In the genomic region with DNA sequence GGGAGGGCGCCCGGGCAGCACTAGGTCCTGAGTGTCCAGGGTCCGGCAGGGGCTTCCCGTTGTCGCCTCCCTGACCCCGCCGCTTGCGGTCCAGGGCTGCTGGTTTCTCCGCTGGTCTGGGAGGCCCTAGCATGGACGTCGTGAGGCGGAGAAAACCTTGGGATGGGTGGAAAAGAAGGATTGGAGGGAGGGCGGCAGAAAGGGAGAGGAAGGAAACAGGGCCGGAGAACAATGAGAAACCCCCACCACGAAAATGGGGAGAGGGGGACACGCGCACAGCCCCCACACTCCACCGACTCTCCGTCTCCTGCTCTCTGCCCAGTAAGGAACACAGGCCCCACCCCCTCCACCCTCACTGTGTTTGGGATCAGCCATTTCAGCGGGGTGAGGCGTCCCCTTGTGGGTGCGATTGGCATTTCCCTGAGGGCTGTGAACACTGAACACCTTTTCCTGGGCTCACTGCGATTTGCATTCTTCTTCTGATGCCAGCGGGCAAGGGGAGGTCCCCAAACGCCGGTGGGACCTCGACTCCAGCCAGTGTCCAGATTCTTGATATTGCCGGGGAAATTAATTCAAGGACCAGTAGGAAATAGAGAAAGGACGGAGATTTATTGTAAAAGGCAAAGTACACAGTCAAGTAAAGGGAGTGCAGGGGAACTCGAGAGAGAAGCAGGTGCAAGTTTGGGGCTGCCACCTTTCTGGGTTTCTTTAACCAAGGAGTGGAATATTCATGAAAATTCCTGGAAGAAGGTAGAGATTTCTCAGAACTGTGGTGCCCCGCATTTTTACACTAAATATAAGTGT, we compare ENCODE assay signal across 9 cellular contexts. TPM values are rescaled to one million over a fixed set of nuclear protein-coding genes. Genes with fewer than 3 reads are reported as not detected.
DNase-seq lines count a peak whose midpoint lies in the region; ATAC-seq and TF ChIP-seq lines count a peak whose summit lies in the region.
"Had no signal": no experiment of that assay in that cellular context is flagged by ENCODE, and none has a peak within 500 bp of the region (broad histone marks: within the 10 kb centered on the region; RNA-seq: fewer than 3 reads in every experiment).

No MANE protein-coding gene starts in this region.

- H3K4me3 ChIP-seq in CD8-positive, alpha-beta memory T cell (ENCODE audit: low read length), result peak overlapping the region; percentile 19
- H3K4me3 ChIP-seq in duodenal mucosa (ENCODE audit: low read depth in 1 of 2, low read length in 2 of 2) (peak overlapping the region; percentile 66 to 72), lower lobe of right lung (peak overlapping the region; percentile 61)

- CTCF ChIA-PET in CD8-positive, alpha-beta memory T cell (lab: Charles Lee), result interaction anchor here (0.9 to 1.2 kb wide), 2 partner anchors 10 to 86 kb away, joined by 3 read pairs; no protein-coding TSS in a partner anchor

- peak overlapping the region in 1 of 7 donors; percentile 6 for H3K4me3 Mint-ChIP-seq in CD8-positive, alpha-beta memory T cell
- H3K4me3 Mint-ChIP-seq in HFFc6, result peak overlapping the region; percentile 88

- peaks cover 79 to 91% of the 10 kb centered on the region in 2 donors for H3K27me3 Mint-ChIP-seq in CD8-positive, alpha-beta memory T cell
- H3K27me3 Mint-ChIP-seq in HFFc6 (ENCODE audit: insufficient read depth), result peaks cover 30% of the 10 kb centered on the region

- peaks cover 25 to 37% (median 26%) of the 10 kb centered on the region in 3 donors for H3K4me1 Mint-ChIP-seq in CD8-positive, alpha-beta memory T cell
- H3K4me1 Mint-ChIP-seq in HFFc6 (ENCODE audit: low read depth), result peaks cover 20% of the 10 kb centered on the region

- peak overlapping the region; percentile 37 to 60 for H3K9ac ChIP-seq in duodenal mucosa (ENCODE audit: low read depth in 1 of 2, low read length in 2 of 2)

- intact Hi-C loops in lower lobe of right lung (cut with DNase I), result loop anchor here (10.0 kb wide), 1 partner anchor 91 kb away; no protein-coding TSS in a partner anchor

- peak; percentile 39 to 79 (median 56) for DNase-seq in CD8-positive, alpha-beta memory T cell
- DNase-seq in HFFc6 (peak; percentile 66), NCI-H460 (ENCODE audit: extremely low read depth, low read depth) (peak; percentile 75), lower lobe of right lung (peak; percentile 90)
- peak; percentile 72 for DNase-seq in activated CD4-positive, alpha-beta T cell treated with anti-CD3 and anti-CD28 coated beads, Interleukin-2, amount 50 U/mL, for 1 hour
- peak; percentile 70 for DNase-seq in stimulated activated CD4-positive, alpha-beta T cell treated with anti-CD3 and anti-CD28 coated beads, Interleukin-4, amount 100 ng/mL, for 4 hours

- peaks cover 0 to 2% (median 0%) of the 10 kb centered on the region in 5 donors for H3K9me3 Mint-ChIP-seq in CD8-positive, alpha-beta memory T cell
- H3K9me3 Mint-ChIP-seq in HFFc6, result no peaks in the 10 kb centered on the region

- POLR2A ChIA-PET in CD8-positive, alpha-beta memory T cell (lab: Charles Lee), result no interaction called here

- H3K9me3 ChIP-seq in CD8-positive, alpha-beta memory T cell (ENCODE audit: low read length), result no peaks in the 10 kb centered on the region
- H3K9me3 ChIP-seq in duodenal mucosa (ENCODE audit: control insufficient read depth in 1 of 2, low read length in 2 of 2) (no peaks in the 10 kb centered on the region), lower lobe of right lung (no peaks in the 10 kb centered on the region)

- peaks cover 20% of the 10 kb centered on the region for H3K4me1 ChIP-seq in CD8-positive, alpha-beta memory T cell (ENCODE audit: insufficient read depth, low read length)
- H3K4me1 ChIP-seq in duodenal mucosa (ENCODE audit: control insufficient read depth in 1 of 2, insufficient read depth in 2 of 2, low read length in 2 of 2) (peaks cover 7 to 22% of the 10 kb centered on the region in 2 donors), lower lobe of right lung (peaks cover 22% of the 10 kb centered on the region)

- ATAC-seq in lower lobe of right lung (peak; percentile 93 to 94), GM19397 (IDR thresholded peaks at IDR 0.05; ENCODE audit: unreplicated experiment) (no peak)

- H3K27ac ChIP-seq in CD8-positive, alpha-beta memory T cell (ENCODE audit: low read depth, low read length), result no peak overlapping the region
- H3K27ac ChIP-seq in duodenal mucosa (ENCODE audit: low read depth, low read length) (no peak overlapping the region), lower lobe of right lung (peak overlapping the region; percentile 71)

- peaks cover 55% of the 10 kb centered on the region for H3K27me3 ChIP-seq in CD8-positive, alpha-beta memory T cell (ENCODE audit: insufficient read depth, low read length, poor library complexity, severe bottlenecking)
- H3K27me3 ChIP-seq in duodenal mucosa (ENCODE audit: control insufficient read depth in 1 of 2, insufficient read depth in 2 of 2, low read length in 2 of 2) (peaks cover 21 to 31% of the 10 kb centered on the region in 2 donors), lower lobe of right lung (ENCODE audit: low read depth) (peaks cover 25% of the 10 kb centered on the region)

- TF ChIP-seq CTCF in HFFc6 (IDR thresholded peaks at IDR 0.05), result peak; percentile 89
- TF ChIP-seq CTCF in lower lobe of right lung (IDR thresholded peaks at IDR 0.05), result peak; percentile 82

- peak overlapping the region in 2 of 8 donors; percentile 15 to 82 for H3K27ac Mint-ChIP-seq in CD8-positive, alpha-beta memory T cell
- H3K27ac Mint-ChIP-seq in HFFc6, result peak overlapping the region; percentile 75

- no peaks in the 10 kb centered on the region for H3K36me3 Mint-ChIP-seq in CD8-positive, alpha-beta memory T cell
- no peaks in the 10 kb centered on the region for H3K36me3 Mint-ChIP-seq in HFFc6 (ENCODE audit: low read depth)

- H3K36me3 ChIP-seq in CD8-positive, alpha-beta memory T cell (ENCODE audit: insufficient read depth, low read length), result no peaks in the 10 kb centered on the region
- H3K36me3 ChIP-seq in duodenal mucosa (ENCODE audit: control insufficient read depth in 1 of 2, insufficient read depth in 2 of 2, low read length in 2 of 2) (no peaks in the 10 kb centered on the region), lower lobe of right lung (no peaks in the 10 kb centered on the region)

RNA-seq across cellular contexts. Expression of gene RAET1G, which starts 3.3 kb away (rescaled TPM):
- not detected for total RNA-seq in CD8-positive, alpha-beta memory T cell
- polyA plus RNA-seq in CD8-positive, alpha-beta memory T cell, result not detected
- 1 to 10 TPM in 2 of 6 experiments, under 1 TPM in 4; 0.64 to 1.1 (median 0.83) TPM for total RNA-seq in HFFc6 (2021; fragmentation: NEBNext Ultra II Directional; extraction: Animal tissue kit (Norgen Biotek cat#: 25700))
- total RNA-seq in NCI-H460 (2014; rRNA removed; shearing (Covaris generic)), result 1.1 and 1.2 TPM in 2 replicates
- polyA plus RNA-seq in NCI-H460 (2014; cell fraction: nucleus; rRNA removed), result 0.38 and 4.1 TPM in 2 replicates
- 0.83 TPM for total RNA-seq in lower lobe of right lung
- total RNA-seq: activated CD8-positive, alpha-beta memory T cell treated with anti-CD3 and anti-CD28 coated beads for 36 hours had no signal

RNA-seq across cellular contexts. Expression of gene ULBP2, which starts 15.6 kb away (rescaled TPM):
- under 1 TPM; 0.48 to 0.51 TPM for total RNA-seq in CD8-positive, alpha-beta memory T cell
- polyA plus RNA-seq in CD8-positive, alpha-beta memory T cell, result 0.68 TPM
- 10 to 100 TPM; 16.2 to 23.2 (median 19.4) TPM for total RNA-seq in HFFc6 (2021; fragmentation: NEBNext Ultra II Directional; extraction: Animal tissue kit (Norgen Biotek cat#: 25700))
- total RNA-seq in NCI-H460 (2014; rRNA removed; shearing (Covaris generic)), result 3.8 and 4.5 TPM in 2 replicates
- polyA plus RNA-seq in NCI-H460 (2014; cell fraction: nucleus; rRNA removed), result 2.0 and 7.5 TPM in 2 replicates
- total RNA-seq in lower lobe of right lung, result 2.2 TPM

RNA-seq across cellular contexts. Expression of gene RAET1E, which starts 28.3 kb away (rescaled TPM):
- total RNA-seq in CD8-positive, alpha-beta memory T cell, result not detected
- polyA plus RNA-seq in CD8-positive, alpha-beta memory T cell, result not detected
- total RNA-seq in HFFc6 (2021; fragmentation: NEBNext Ultra II Directional; extraction: Animal tissue kit (Norgen Biotek cat#: 25700)), result under 1 TPM in 5 of 6 experiments, not detected in 1; 0.14 to 0.41 (median 0.26) TPM
- total RNA-seq in NCI-H460 (2014; rRNA removed; shearing (Covaris generic)), result 9.7 and 9.9 TPM in 2 replicates
- 7.6 and 14.2 TPM in 2 replicates for polyA plus RNA-seq in NCI-H460 (2014; cell fraction: nucleus; rRNA removed)
- total RNA-seq in lower lobe of right lung, result not detected
- total RNA-seq: activated CD8-positive, alpha-beta memory T cell treated with anti-CD3 and anti-CD28 coated beads for 36 hours had no signal

RNA-seq across cellular contexts. Expression of gene ULBP1, which starts 37.6 kb away (rescaled TPM):
- total RNA-seq in CD8-positive, alpha-beta memory T cell, result under 1 TPM; 0.60 to 0.74 TPM
- not detected for polyA plus RNA-seq in CD8-positive, alpha-beta memory T cell
- 10 to 100 TPM in 2 of 6 experiments, 1 to 10 TPM in 4; 8.6 to 12.7 (median 9.8) TPM for total RNA-seq in HFFc6 (2021; fragmentation: NEBNext Ultra II Directional; extraction: Animal tissue kit (Norgen Biotek cat#: 25700))
- 7.2 and 7.7 TPM in 2 replicates for total RNA-seq in NCI-H460 (2014; rRNA removed; shearing (Covaris generic))
- 2.4 TPM in 2 replicates for polyA plus RNA-seq in NCI-H460 (2014; cell fraction: nucleus; rRNA removed)
- total RNA-seq in lower lobe of right lung, result 2.0 TPM

Comparison
In these comparisons a context has a peak if more than half of its experiments do, and no peak if none do; other contexts are left out.
1. H3K4me3 ChIP-seq: peak in every context shown above with its lines; median percentile 69 in duodenal mucosa; 61 in lower lobe of right lung; 19 in CD8-positive, alpha-beta memory T cell.